Comparison of ENCODE assay signal across 22 cellular contexts in the genomic region with DNA sequence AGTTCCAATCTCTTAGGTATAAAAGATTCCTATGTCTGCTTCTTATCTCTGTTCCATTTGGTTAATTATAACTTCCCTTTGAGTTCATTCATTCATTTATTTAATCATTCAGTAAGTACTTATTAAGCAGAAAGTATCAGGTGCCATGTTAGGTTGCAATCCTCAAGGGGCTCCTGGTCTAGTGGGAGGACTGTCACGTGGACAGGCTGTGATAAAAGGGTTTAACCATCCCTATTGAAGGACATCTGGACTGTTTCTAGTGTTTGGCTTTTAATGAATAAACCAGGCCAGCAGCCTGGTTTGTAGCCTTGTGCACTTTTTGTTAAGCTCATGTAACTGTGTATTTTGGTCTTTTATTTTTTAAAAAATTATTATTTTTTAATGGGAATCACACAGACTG.
"Had no signal": no experiment of that assay in that cellular context is flagged by ENCODE, and none has a peak within 500 bp of the region (broad histone marks: within the 10 kb centered on the region; RNA-seq: fewer than 3 reads in every experiment).

No MANE protein-coding gene starts in this region.

- DNase-seq: activated CD4-positive, alpha-beta T cell treated with anti-CD3 and anti-CD28 coated beads for 36 hours; activated CD4-positive, CD25-positive, alpha-beta regulatory T cell; activated effector memory CD4-positive, alpha-beta T cell treated with anti-CD3 and anti-CD28 coated beads, Interleukin-2, amount 50 U/mL, for 16 hours; activated naive CD4-positive, alpha-beta T cell treated with anti-CD3 and anti-CD28 coated beads for 36 hours; activated naive CD8-positive, alpha-beta T cell treated with anti-CD3 and anti-CD28 coated beads, Interleukin-2, amount 10 ng/mL, durations not matched to agents 7 days and 5 days; activated T-cell treated with anti-CD3 and anti-CD28 coated beads for 4 hours; brain microvascular endothelial cell; dorsolateral prefrontal cortex; effector memory CD4-positive, alpha-beta T cell; left ventricle myocardium inferior; mesendoderm; posterior cingulate gyrus; right cardiac atrium; stimulated activated CD4-positive, alpha-beta T cell treated with anti-CD3 and anti-CD28 coated beads, Interleukin-15, amount 100 ng/mL, for 24 hours; stimulated activated CD4-positive, alpha-beta T cell treated with anti-CD3 and anti-CD28 coated beads, Interleukin-2, amount 100 ng/mL, for 24 hours; stimulated activated naive B cell treated with anti-CD40 and anti-IgM and Interleukin-4, amounts not matched to agents 10 μg/mL and 1 μg/mL and 100 μg/mL, for 72 hours; stomach; tibial artery had no signal

- FAIRE-seq: astrocyte, frontal cortex, islet of Langerhans had no signal

- ATAC-seq: activated CD4-positive, alpha-beta T cell treated with anti-CD3 and anti-CD28 coated beads for 36 hours; natural killer cell treated with Interleukin-12 subunit alpha and Interleukin-12 subunit beta and Interleukin-15 and Interleukin-18, amount 100 ng/mL, for 72 hours; right cardiac atrium; stimulated activated naive B cell treated with anti-CD40 and anti-IgM and Interleukin-4, amounts not matched to agents 10 μg/mL and 1 μg/mL and 100 μg/mL, for 72 hours had no signal
